ENCODE assay signal across 31 cellular contexts in genomic region chr1:168788262-168788661, GRCh38. TPM values are rescaled to one million over a fixed set of nuclear protein-coding genes. Genes with fewer than 3 reads are reported as not detected.
"Had no signal": no experiment of that assay in that cellular context is flagged by ENCODE, and none has a peak within 500 bp of the region (broad histone marks: within the 10 kb centered on the region; RNA-seq: fewer than 3 reads in every experiment).

No MANE protein-coding gene starts in this region.

- H3K4me3 ChIP-seq: body of pancreas, breast epithelium had no signal

- H3K27me3 ChIP-seq: body of pancreas, brain microvascular endothelial cell, breast epithelium had no signal

- H3K36me3 ChIP-seq: brain microvascular endothelial cell, breast epithelium had no signal

- ATAC-seq: activated CD4-positive, alpha-beta T cell treated with anti-CD3 and anti-CD28 coated beads for 36 hours; activated CD8-positive, alpha-beta memory T cell treated with anti-CD3 and anti-CD28 coated beads, Interleukin-2, amount 10 ng/mL, durations not matched to agents 7 days and 5 days; activated CD8-positive, alpha-beta T cell treated with anti-CD3 and anti-CD28 coated beads, Interleukin-2, amount 10 ng/mL, durations not matched to agents 7 days and 5 days; activated naive CD8-positive, alpha-beta T cell treated with anti-CD3 and anti-CD28 coated beads, Interleukin-2, amount 50 U/mL, for 24 hours; body of pancreas had no signal

- DNase-seq: activated B cell treated with CpG ODN at 0.5 μM for 24 hours; activated CD4-positive, alpha-beta memory T cell treated with anti-CD3 and anti-CD28 coated beads, Interleukin-2, amount 10 ng/mL, durations not matched to agents 7 days and 5 days; activated CD4-positive, alpha-beta T cell treated with anti-CD3 and anti-CD28 coated beads for 1 hour; activated CD4-positive, alpha-beta T cell treated with anti-CD3 and anti-CD28 coated beads for 36 hours; activated CD4-positive, alpha-beta T cell treated with anti-CD3 and anti-CD28 coated beads for 48 hours; activated CD4-positive, alpha-beta T cell treated with anti-CD3 and anti-CD28 coated beads, Interleukin-2, amount 10 ng/mL, durations not matched to agents 7 days and 5 days; activated CD4-positive, alpha-beta T cell treated with anti-CD3 and anti-CD28 coated beads, Interleukin-2, amount 50 U/mL, for 48 hours; activated CD8-positive, alpha-beta memory T cell treated with anti-CD3 and anti-CD28 coated beads for 24 hours; activated CD8-positive, alpha-beta memory T cell treated with anti-CD3 and anti-CD28 coated beads, Interleukin-2, amount 10 ng/mL, durations not matched to agents 7 days and 5 days; activated CD8-positive, alpha-beta memory T cell treated with anti-CD3 and anti-CD28 coated beads, Interleukin-2, amount 50 U/mL, for 48 hours; activated CD8-positive, alpha-beta T cell treated with anti-CD3 and anti-CD28 coated beads, Interleukin-2, amount 10 ng/mL, durations not matched to agents 7 days and 5 days; activated effector memory CD4-positive, alpha-beta T cell treated with Interleukin-2 at 50 U/mL for 16 hours; activated gamma-delta T cell; activated naive CD4-positive, alpha-beta T cell treated with anti-CD3 and anti-CD28 coated beads, Interleukin-2, amount 10 ng/mL, durations not matched to agents 7 days and 5 days; activated naive CD4-positive, alpha-beta T cell treated with Interleukin-2 at 50 U/mL for 16 hours; activated naive CD8-positive, alpha-beta T cell treated with anti-CD3 and anti-CD28 coated beads, Interleukin-2, amount 10 ng/mL, durations not matched to agents 7 days and 5 days; activated naive CD8-positive, alpha-beta T cell treated with anti-CD3 and anti-CD28 coated beads, Interleukin-2, amount 50 U/mL, for 24 hours; activated T-cell treated with anti-CD3 and anti-CD28 coated beads, Interleukin-2, amount 50 U/mL, for 24 hours; activated T-cell treated with anti-CD3 and anti-CD28 coated beads, Interleukin-2, amount 50 U/mL, for 48 hours; amygdala; anterior cingulate cortex; body of pancreas; brain microvascular endothelial cell; central memory CD4-positive, alpha-beta T cell; T-helper 1 cell; T-helper 2 cell; T-helper 9 cell had no signal

- H3K27ac ChIP-seq: brain microvascular endothelial cell, breast epithelium, VCaP had no signal

- H3K4me1 ChIP-seq: body of pancreas, breast epithelium had no signal

- H3K9me3 ChIP-seq: body of pancreas, breast epithelium had no signal

RNA-seq across cellular contexts. Expression of gene DPT, which starts 59.3 kb away (rescaled TPM):
- total RNA-seq: activated B cell treated with CpG ODN at 0.5 μM for 24 hours; activated CD4-positive, alpha-beta memory T cell treated with anti-CD3 and anti-CD28 coated beads, Interleukin-2, amount 10 ng/mL, durations not matched to agents 7 days and 5 days; activated CD4-positive, alpha-beta T cell treated with anti-CD3 and anti-CD28 coated beads for 36 hours; activated CD4-positive, alpha-beta T cell treated with anti-CD3 and anti-CD28 coated beads, Interleukin-2, amount 10 ng/mL, durations not matched to agents 7 days and 5 days; activated CD8-positive, alpha-beta memory T cell treated with anti-CD3 and anti-CD28 coated beads, Interleukin-2, amount 10 ng/mL, durations not matched to agents 7 days and 5 days; activated CD8-positive, alpha-beta T cell treated with anti-CD3 and anti-CD28 coated beads, Interleukin-2, amount 10 ng/mL, durations not matched to agents 7 days and 5 days; activated naive CD8-positive, alpha-beta T cell treated with anti-CD3 and anti-CD28 coated beads, Interleukin-2, amount 10 ng/mL, durations not matched to agents 7 days and 5 days; activated T-helper 2 cell treated with anti-CD3 and anti-CD28 coated beads, Interferon-gamma antibody, Interleukin-2, Interleukin-4, amounts not matched to agents 10 μg/mL and 5 μg/mL and 100 μg/mL, durations not matched to agents 14 hours and 24 hours and 36 hours; astrocyte had no signal
